ENCODE assay signal across 8 cellular contexts in the genomic region with DNA sequence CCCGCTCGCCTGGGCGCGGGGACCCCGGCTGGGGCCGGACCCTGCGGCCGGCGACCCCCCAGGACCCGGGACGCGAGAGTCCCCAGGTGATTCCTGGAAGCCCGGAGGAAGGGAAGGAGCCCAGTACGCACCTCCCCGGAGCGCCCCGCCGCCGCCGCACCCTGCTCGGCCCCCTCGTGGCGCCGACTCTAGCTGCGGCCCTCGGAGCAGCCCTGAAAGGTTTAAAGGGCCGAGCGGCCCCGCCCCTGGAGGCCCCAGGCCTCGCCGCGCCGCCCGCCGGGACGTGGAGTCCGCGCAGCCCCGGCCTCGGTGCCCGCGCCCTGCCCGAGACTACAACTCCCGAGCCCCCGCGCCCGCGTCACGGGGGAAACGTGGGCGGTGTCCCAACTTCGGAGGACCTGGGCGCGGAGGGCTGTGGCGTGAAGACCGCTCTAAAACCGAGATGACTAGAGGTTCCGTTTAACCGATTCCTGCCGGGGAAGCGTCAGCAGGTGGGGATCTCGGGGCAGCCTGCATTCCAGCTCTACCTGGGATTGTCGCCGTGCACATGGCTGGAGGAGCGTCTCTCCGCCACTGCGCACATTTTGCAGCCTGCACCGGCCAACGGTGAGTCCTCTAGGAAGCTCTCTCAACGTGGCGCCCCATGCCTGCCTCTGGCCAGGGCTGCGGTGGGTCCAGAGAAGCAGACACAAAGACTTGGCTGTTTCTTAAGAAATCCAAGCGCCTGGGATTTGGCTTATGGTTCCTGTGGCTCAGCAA. TPM values are rescaled to one million over a fixed set of nuclear protein-coding genes. Genes with fewer than 3 reads are reported as not detected.
DNase-seq lines count a peak whose midpoint lies in the region; ATAC-seq and TF ChIP-seq lines count a peak whose summit lies in the region.

A gene with protein sequence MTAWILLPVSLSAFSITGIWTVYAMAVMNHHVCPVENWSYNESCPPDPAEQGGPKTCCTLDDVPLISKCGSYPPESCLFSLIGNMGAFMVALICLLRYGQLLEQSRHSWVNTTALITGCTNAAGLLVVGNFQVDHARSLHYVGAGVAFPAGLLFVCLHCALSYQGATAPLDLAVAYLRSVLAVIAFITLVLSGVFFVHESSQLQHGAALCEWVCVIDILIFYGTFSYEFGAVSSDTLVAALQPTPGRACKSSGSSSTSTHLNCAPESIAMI (minus strand): TSS at position 223 of the 759 bp plus-strand sequence. CDS start 750 bp downstream, outside the sequence.

- intact Hi-C loops in A673 (cut with micrococcal nuclease; ENCODE audit: unreplicated experiment): no loop called here
- intact Hi-C loops in spleen (cut with DNase I; ENCODE audit: low total_unique reads): no loop called here

- 0 to 1% (median 1%) methylated on average over 15 to 73 of the region's 73 CpGs for WGBS in spleen, 5 donors

- no peaks in the 10 kb centered on the region for H3K27me3 ChIP-seq in A673 (replicated peaks; ENCODE audit: insufficient read depth, low read depth, low read length, poor library complexity)
- H3K27me3 ChIP-seq in spleen (replicated peaks in 1 of 7): no peaks in the 10 kb centered on the region

- H3K9me3 Mint-ChIP-seq in WTC11 (no peaks in the 10 kb centered on the region), immature natural killer cell (no peaks in the 10 kb centered on the region)

- peaks cover 11% of the 10 kb centered on the region for H3K4me1 ChIP-seq in A673 (ENCODE audit: insufficient read depth, low read length, poor library complexity, severe bottlenecking)
- H3K4me1 ChIP-seq in spleen: peaks cover 22 to 93% (median 56%) of the 10 kb centered on the region in 6 donors

- peaks cover 8% of the 10 kb centered on the region; the same call in 1 of the 2 replicates for H3K36me3 Mint-ChIP-seq in WTC11
- H3K36me3 Mint-ChIP-seq in immature natural killer cell: peaks cover 0 to 2% (median 0%) of the 10 kb centered on the region in 3 donors

- BruUV-seq in A673 (replicated peaks; lab: Mats Ljungman, UMichigan): no TSS peak

- H3K9me3 ChIP-seq in A673 (ENCODE audit: low read depth, low read length, poor library complexity, severe bottlenecking) (no peaks in the 10 kb centered on the region), spleen (no peaks in the 10 kb centered on the region)

- TF ChIP-seq POLR2A in spleen (IDR thresholded peaks at IDR 0.05): peak in 2 of 3 donors; percentile 46 to 92

- CTCF ChIA-PET in A673 (lab: Charles Lee): no interaction called here
- CTCF ChIA-PET in WTC11 (lab: Charles Lee): interaction anchor here (1.6 to 2.0 kb wide), 2 partner anchors 9 to 35 kb away, joined by 7 to 11 read pairs; a partner anchor contains a TSS

- H3K4me3 Mint-ChIP-seq in WTC11 (peak within 1 kb of the TSS; percentile 93), immature natural killer cell (peak within 1 kb of the TSS; percentile 87 to 94 (median 90))

- peak; percentile 18; the same call in 1 of the 2 replicates for TF ChIP-seq CTCF in A673 (conservative IDR thresholded peaks at IDR 0.05; ENCODE audit: low read depth, low read length)
- no peak for TF ChIP-seq CTCF in WTC11 (IDR thresholded peaks at IDR 0.05)
- no peak for TF ChIP-seq CTCF in cardiac fibroblast (IDR thresholded peaks at IDR 0.05; ENCODE audit: low read depth, low read length)
- peak in 7 of 11 experiments; percentile 26 to 71 (median 61) for TF ChIP-seq CTCF in spleen (IDR thresholded peaks at IDR 0.05 in 8 of 11, conservative IDR thresholded peaks at IDR 0.05 in 3 of 11)

- H3K4me1 Mint-ChIP-seq in WTC11 (peaks cover 18% of the 10 kb centered on the region), immature natural killer cell (peaks cover 24 to 39% of the 10 kb centered on the region in 2 donors)

- DNase-seq in A673 (ENCODE audit: low spot score) (peak; percentile 95), NCI-H2196 treated with DMSO at 0.1 percent for 48 hours (lab: John Stamatoyannopoulos, UW; ENCODE audit: unreplicated experiment) (peak; percentile 41), WTC11 (ENCODE audit: low spot score) (peak; percentile 88), cardiac fibroblast (ENCODE audit: low read depth in 2 of 2) (peak; percentile 87 to 94), immature natural killer cell (peak; percentile 86 to 89 (median 86)), spleen (peak; percentile 99)

- ATAC-seq in GM18520 (IDR thresholded peaks at IDR 0.05; ENCODE audit: unreplicated experiment) (peak; percentile 96), HG03045 (IDR thresholded peaks at IDR 0.05; ENCODE audit: unreplicated experiment) (peak; percentile 96), WTC11 (peak; percentile 88)

- H3K27me3 Mint-ChIP-seq in WTC11 (ENCODE audit: low read depth) (no peaks in the 10 kb centered on the region), immature natural killer cell (ENCODE audit: low read depth in 3 of 3) (peaks cover 0 to 8% (median 5%) of the 10 kb centered on the region in 3 donors)

- H3K4me3 ChIP-seq in A673 (ENCODE audit: low read depth, low read length, poor library complexity, severe bottlenecking): peak within 1 kb of the TSS; percentile 64
- peak within 1 kb of the TSS; percentile 91 to 92 for H3K4me3 ChIP-seq in cardiac fibroblast (replicated peaks in 1 of 2; ENCODE audit: low read depth in 2 of 2, low read length in 2 of 2)
- H3K4me3 ChIP-seq in spleen: peak within 1 kb of the TSS; percentile 70 to 94 (median 86)

- POLR2A ChIA-PET in A673 (lab: Charles Lee; ENCODE audit: low non-redundant PET) (no interaction called here), WTC11 (lab: Charles Lee) (interaction anchor here (1.0 to 1.4 kb wide), 2 partner anchors 9 to 64 kb away, joined by 6 read pairs; a partner anchor contains a TSS)

- H3K36me3 ChIP-seq in A673 (ENCODE audit: insufficient read depth, low read length, poor library complexity, severe bottlenecking) (peaks cover 8% of the 10 kb centered on the region), spleen (peaks cover 0 to 55% (median 13%) of the 10 kb centered on the region in 6 donors)

- peak within 1 kb of the TSS; percentile 94 for H3K27ac Mint-ChIP-seq in WTC11
- peak within 1 kb of the TSS; percentile 74 to 90 (median 82) for H3K27ac Mint-ChIP-seq in immature natural killer cell

- H3K27ac ChIP-seq in A673 (ENCODE audit: low read depth, low read length, poor library complexity, severe bottlenecking): peak within 1 kb of the TSS; percentile 57
- peak within 1 kb of the TSS; percentile 76 to 92 (median 88) for H3K27ac ChIP-seq in spleen

TF ChIP-seq in WTC11, 78 proteins besides CTCF, POLR2A, EP300 and RAD21 (continues in another document):
- TF ChIP-seq ZBTB21 (CRISPR knock-in tag; IDR thresholded peaks at IDR 0.05; ENCODE audit: borderline replicate concordance) (no peak), CBFB (CRISPR knock-in tag; IDR thresholded peaks at IDR 0.05; ENCODE audit: low read depth) (no peak), FOXP1 (CRISPR knock-in tag; IDR thresholded peaks at IDR 0.05; ENCODE audit: borderline replicate concordance) (no peak), RORB (CRISPR knock-in tag; IDR thresholded peaks at IDR 0.05) (no peak), TEAD1 (CRISPR knock-in tag; IDR thresholded peaks at IDR 0.05) (peak; percentile 12; the same call in 1 of the 2 replicates)
- TF ChIP-seq, protein P1, sequence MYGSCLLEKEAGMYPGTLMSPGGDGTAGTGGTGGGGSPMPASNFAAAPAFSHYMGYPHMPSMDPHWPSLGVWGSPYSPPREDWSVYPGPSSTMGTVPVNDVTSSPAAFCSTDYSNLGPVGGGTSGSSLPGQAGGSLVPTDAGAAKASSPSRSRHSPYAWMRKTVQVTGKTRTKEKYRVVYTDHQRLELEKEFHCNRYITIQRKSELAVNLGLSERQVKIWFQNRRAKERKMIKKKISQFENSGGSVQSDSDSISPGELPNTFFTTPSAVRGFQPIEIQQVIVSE (CRISPR knock-in tag; IDR thresholded peaks at IDR 0.05; ENCODE audit: borderline replicate concordance): no peak
- TF ChIP-seq, protein P2, sequence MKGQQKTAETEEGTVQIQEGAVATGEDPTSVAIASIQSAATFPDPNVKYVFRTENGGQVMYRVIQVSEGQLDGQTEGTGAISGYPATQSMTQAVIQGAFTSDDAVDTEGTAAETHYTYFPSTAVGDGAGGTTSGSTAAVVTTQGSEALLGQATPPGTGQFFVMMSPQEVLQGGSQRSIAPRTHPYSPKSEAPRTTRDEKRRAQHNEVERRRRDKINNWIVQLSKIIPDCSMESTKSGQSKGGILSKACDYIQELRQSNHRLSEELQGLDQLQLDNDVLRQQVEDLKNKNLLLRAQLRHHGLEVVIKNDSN (CRISPR knock-in tag; IDR thresholded peaks at IDR 0.05): peak; percentile 81; the same call in 1 of the 2 replicates
- TF ChIP-seq, protein P3, sequence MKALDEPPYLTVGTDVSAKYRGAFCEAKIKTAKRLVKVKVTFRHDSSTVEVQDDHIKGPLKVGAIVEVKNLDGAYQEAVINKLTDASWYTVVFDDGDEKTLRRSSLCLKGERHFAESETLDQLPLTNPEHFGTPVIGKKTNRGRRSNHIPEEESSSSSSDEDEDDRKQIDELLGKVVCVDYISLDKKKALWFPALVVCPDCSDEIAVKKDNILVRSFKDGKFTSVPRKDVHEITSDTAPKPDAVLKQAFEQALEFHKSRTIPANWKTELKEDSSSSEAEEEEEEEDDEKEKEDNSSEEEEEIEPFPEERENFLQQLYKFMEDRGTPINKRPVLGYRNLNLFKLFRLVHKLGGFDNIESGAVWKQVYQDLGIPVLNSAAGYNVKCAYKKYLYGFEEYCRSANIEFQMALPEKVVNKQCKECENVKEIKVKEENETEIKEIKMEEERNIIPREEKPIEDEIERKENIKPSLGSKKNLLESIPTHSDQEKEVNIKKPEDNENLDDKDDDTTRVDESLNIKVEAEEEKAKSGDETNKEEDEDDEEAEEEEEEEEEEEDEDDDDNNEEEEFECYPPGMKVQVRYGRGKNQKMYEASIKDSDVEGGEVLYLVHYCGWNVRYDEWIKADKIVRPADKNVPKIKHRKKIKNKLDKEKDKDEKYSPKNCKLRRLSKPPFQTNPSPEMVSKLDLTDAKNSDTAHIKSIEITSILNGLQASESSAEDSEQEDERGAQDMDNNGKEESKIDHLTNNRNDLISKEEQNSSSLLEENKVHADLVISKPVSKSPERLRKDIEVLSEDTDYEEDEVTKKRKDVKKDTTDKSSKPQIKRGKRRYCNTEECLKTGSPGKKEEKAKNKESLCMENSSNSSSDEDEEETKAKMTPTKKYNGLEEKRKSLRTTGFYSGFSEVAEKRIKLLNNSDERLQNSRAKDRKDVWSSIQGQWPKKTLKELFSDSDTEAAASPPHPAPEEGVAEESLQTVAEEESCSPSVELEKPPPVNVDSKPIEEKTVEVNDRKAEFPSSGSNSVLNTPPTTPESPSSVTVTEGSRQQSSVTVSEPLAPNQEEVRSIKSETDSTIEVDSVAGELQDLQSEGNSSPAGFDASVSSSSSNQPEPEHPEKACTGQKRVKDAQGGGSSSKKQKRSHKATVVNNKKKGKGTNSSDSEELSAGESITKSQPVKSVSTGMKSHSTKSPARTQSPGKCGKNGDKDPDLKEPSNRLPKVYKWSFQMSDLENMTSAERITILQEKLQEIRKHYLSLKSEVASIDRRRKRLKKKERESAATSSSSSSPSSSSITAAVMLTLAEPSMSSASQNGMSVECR (CRISPR knock-in tag; IDR thresholded peaks at IDR 0.05; ENCODE audit: borderline replicate concordance): 0 out of 2 replicates have a peak, but pooled peaks have one; percentile 17

RNA-seq across cellular contexts. Expression of the gene that starts here (rescaled TPM):
- 6.4 and 6.6 TPM in 2 replicates for total RNA-seq in A673 (2021)
- 20.9 to 23.1 TPM (median 21.6 TPM) in 3 replicates for total RNA-seq in WTC11 (2021)
- polyA plus RNA-seq in immature natural killer cell: 10 to 100 TPM; 12.0 to 27.8 (median 14.8) TPM
- 10 to 100 TPM in 6 of 7 donors, 1 to 10 TPM in 1; 9.4 to 17.4 (median 11.2) TPM for total RNA-seq in spleen
- polyA plus RNA-seq in spleen: 10 to 100 TPM; 14.6 to 18.8 (median 14.8) TPM

Comparison
In these comparisons a context has a peak if more than half of its experiments do, and no peak if none do; other contexts are left out.
1. Peak in every context shown above with its lines: DNase-seq, ATAC-seq, H3K4me3 ChIP-seq and H3K27ac ChIP-seq.
2. DNase-seq: peak in every context shown above with its lines; median percentile 99 in spleen; 95 in A673; 90 in cardiac fibroblast; 88 in WTC11; 86 in immature natural killer cell; 41 in NCI-H2196 treated with DMSO at 0.1 percent for 48 hours.
3. CTCF ChIP-seq: peak in A673 (single experiment) and spleen (7 of 11); none in WTC11 (single experiment) and cardiac fibroblast (single experiment).